8 cellular contexts compared by ENCODE assay signal in genomic region chr16:72092832-72093447, GRCh38. TPM values are rescaled to one million over a fixed set of nuclear protein-coding genes. Genes with fewer than 3 reads are reported as not detected.
DNase-seq lines count a peak whose midpoint lies in the region; ATAC-seq, FAIRE-seq and TF ChIP-seq lines count a peak whose summit lies in the region.

No MANE protein-coding gene starts in this region.

- H4K5ac ChIP-seq in H1 (ENCODE audit: insufficient read length, low read depth, low read length): no peak overlapping the region

- peak overlapping the region; percentile 97 for H3K27ac Mint-ChIP-seq in mesothelial cell of epicardium

- no peaks in the 10 kb centered on the region for H3K9me3 ChIP-seq in A549
- H3K9me3 ChIP-seq in H1 (ENCODE audit: insufficient read depth in 2 of 2, low read depth in 1 of 2, low read length in 1 of 2): no peaks in the 10 kb centered on the region
- H3K9me3 ChIP-seq in uterus: no peaks in the 10 kb centered on the region

- H3K36me3 Mint-ChIP-seq in mesothelial cell of epicardium: peaks cover 16% of the 10 kb centered on the region

- peaks cover 4 to 44% of the 10 kb centered on the region in 2 experiments for H3K79me2 ChIP-seq in H1 (ENCODE audit: control insufficient read depth in 1 of 2, insufficient read depth in 2 of 2, low read length in 2 of 2)

- peaks cover 26% of the 10 kb centered on the region for H3K4me1 Mint-ChIP-seq in mesothelial cell of epicardium

- intact Hi-C loops in uterus (cut with DNase I; ENCODE audit: low total_unique reads): no loop called here

- H2AK5ac ChIP-seq in H1 (ENCODE audit: low read depth, low read length): no peak overlapping the region

- peaks cover 1 to 5% of the 10 kb centered on the region in 2 experiments for H4K20me1 ChIP-seq in H1 (replicated peaks in 1 of 2; ENCODE audit: control insufficient read depth in 1 of 2, insufficient read depth in 2 of 2, low read length in 2 of 2)

- no peak overlapping the region for H2BK12ac ChIP-seq in H1 (ENCODE audit: low read depth, low read length)

- peaks cover 22% of the 10 kb centered on the region; the same call in 2 of the 3 replicates for H3K4me1 ChIP-seq in A549
- peaks cover 0 to 6% (median under 1%) of the 10 kb centered on the region in 4 experiments; a peak in 2 of 7 replicates for H3K4me1 ChIP-seq in H1 (replicated peaks in 1 of 4; ENCODE audit: control insufficient read depth in 3 of 4, insufficient read depth in 4 of 4, low read length in 3 of 4)
- no peaks in the 10 kb centered on the region for H3K4me1 ChIP-seq in uterus

- H3K36me3 ChIP-seq in H1 (ENCODE audit: control insufficient read depth in 2 of 4, insufficient read depth in 4 of 4, low read length in 3 of 4): peaks cover 2 to 31% (median 22%) of the 10 kb centered on the region in 4 experiments; a peak in 7 of 8 replicates
- H3K36me3 ChIP-seq in uterus: no peaks in the 10 kb centered on the region

- in situ Hi-C loops in SK-MEL-5 (cut with HindIII; ENCODE audit: low pct_unique_long_range_greater_than_20kb, low sequenced_read_pairs): no loop called here

- ATAC-seq in A549 (peak; percentile 66 to 70), GM19328 (IDR thresholded peaks at IDR 0.05; ENCODE audit: unreplicated experiment) (no peak)

- peak overlapping the region; percentile 92 for H3K4me2 ChIP-seq in A549
- H3K4me2 ChIP-seq in H1 (ENCODE audit: insufficient read depth in 1 of 2, low read depth in 2 of 2, low read length in 2 of 2): peak overlapping the region; percentile 70 to 92

- peaks cover 8% of the 10 kb centered on the region; the same call in 1 of the 2 replicates for H3K23me2 ChIP-seq in H1 (ENCODE audit: low read depth, low read length)

- H3K9me3 Mint-ChIP-seq in mesothelial cell of epicardium: no peaks in the 10 kb centered on the region

- H3K23ac ChIP-seq in H1 (ENCODE audit: insufficient read length): no peak overlapping the region

- H2BK120ac ChIP-seq in H1 (replicated peaks; ENCODE audit: low read depth, low read length): no peak overlapping the region

- FAIRE-seq in A549 (lab: Jason Lieb, UNC) (no peak), H1 (lab: Jason Lieb, UNC) (no peak)

- H3K27me3 ChIP-seq in H1 (replicated peaks in 1 of 4; ENCODE audit: control insufficient read depth in 3 of 4, extremely low read depth in 1 of 4, insufficient read depth in 3 of 4, low read length in 3 of 4) (no peaks in the 10 kb centered on the region), uterus (no peaks in the 10 kb centered on the region)

- WGBS in A549 (ENCODE audit: missing lambda C conversion rate): 3% methylated on average over 22 of the region's 22 CpGs
- 4% methylated on average over 22 of the region's 22 CpGs; no CpG with 5 or more reads in 1 of the 2 experiments for WGBS in H1 (ENCODE audit: extremely low coverage in 1 of 2, insufficient coverage in 1 of 2, insufficient read length in 1 of 2, insufficient replicate concordance in 2 of 2, low coverage in 1 of 2, low lambda C conversion rate in 2 of 2, missing lambda C conversion rate in 1 of 2), 2 experiments

- H3K14ac ChIP-seq in H1 (ENCODE audit: insufficient read length): no peak overlapping the region

- H3K18ac ChIP-seq in H1 (ENCODE audit: extremely low read depth, low read length): no peak overlapping the region

- H4K91ac ChIP-seq in H1 (replicated peaks; ENCODE audit: insufficient read length, low read length): no peak overlapping the region

- no peak overlapping the region for H3K56ac ChIP-seq in H1 (replicated peaks; ENCODE audit: insufficient read length, low read depth, low read length)

- peak overlapping the region; percentile 98 for H3K4me3 Mint-ChIP-seq in mesothelial cell of epicardium

- peak; percentile 50 to 62 for DNase-seq in A549 (ENCODE audit: low read depth in 1 of 2, low spot score in 1 of 2)
- DNase-seq in GM12865 (ENCODE audit: low read depth): peak; percentile 33
- peak; percentile 57 for DNase-seq in SK-MEL-5 (ENCODE audit: low read depth, low spot score)
- no peak for DNase-seq in H1 (ENCODE audit: low read depth in 1 of 2, low spot score in 2 of 2)
- DNase-seq in mesothelial cell of epicardium (ENCODE audit: low spot score in 2 of 2, unreplicated experiment in 2 of 2): no peak
- DNase-seq in uterus: no peak
- DNase-seq in HPDE6-E6E7 (ENCODE audit: extremely low spot score): no peak

- 0 out of 2 replicates have a peak overlapping the region, but pooled peaks have one; percentile 39 for H4K8ac ChIP-seq in H1 (ENCODE audit: extremely low read depth, insufficient read depth, low read length)

- TF ChIP-seq POLR2A in A549 (IDR thresholded peaks at IDR 0.05; ENCODE audit: low read length): no peak
- no peak for TF ChIP-seq POLR2A in H1 (IDR thresholded peaks at IDR 0.05; ENCODE audit: control extremely low read depth in 1 of 2, low read depth in 2 of 2, low read length in 2 of 2)
- TF ChIP-seq POLR2A in uterus (IDR thresholded peaks at IDR 0.05): no peak

- no peak overlapping the region; the same call in 1 of the 2 replicates for H2BK5ac ChIP-seq in H1 (ENCODE audit: low read depth, low read length)

- CTCF ChIA-PET in A549 (lab: Yijun Ruan, JAX): interaction anchor here (0.5 to 7.5 kb wide), 6 partner anchors 11 to 86 kb away, joined by 3 to 43 read pairs (median 3); no protein-coding TSS in a partner anchor
- CTCF ChIA-PET in H1 (lab: Charles Lee; ENCODE audit: partially characterized antibody): interaction anchor here (0.9 to 11.4 kb wide), 4 partner anchors 20 to 29 kb away, joined by 3 to 108 read pairs (median 4); partner anchors contain the start of gene HPR

- no peak overlapping the region for H2BK20ac ChIP-seq in H1 (ENCODE audit: low read length)

- peak overlapping the region; percentile 81 to 83 for H3K27ac ChIP-seq in A549
- peak overlapping the region; percentile 41 for H3K27ac ChIP-seq in H1 (ENCODE audit: low read depth, low read length)
- peak overlapping the region in 1 of 2 donors; percentile 84 for H3K27ac ChIP-seq in uterus

- H3K9ac ChIP-seq in H1 (replicated peaks in 1 of 4; ENCODE audit: extremely low read depth in 1 of 4, low read depth in 3 of 4, low read length in 3 of 4): peak overlapping the region; percentile 57 to 79 (median 60)

- no peak for TF ChIP-seq CTCF in A549 (IDR thresholded peaks at IDR 0.05)
- TF ChIP-seq CTCF in GM12865 (IDR thresholded peaks at IDR 0.05; ENCODE audit: insufficient read depth, low read depth, low read length, missing control alignments): no peak
- no peak for TF ChIP-seq CTCF in H1 (IDR thresholded peaks at IDR 0.05; ENCODE audit: control extremely low read depth in 1 of 3, insufficient read depth in 1 of 3, low read depth in 1 of 3, low read length in 3 of 3)
- no peak for TF ChIP-seq CTCF in mesothelial cell of epicardium (IDR thresholded peaks at IDR 0.05; ENCODE audit: unreplicated experiment)
- no peak for TF ChIP-seq CTCF in uterus (IDR thresholded peaks at IDR 0.05)

- H3K4ac ChIP-seq in H1 (replicated peaks; ENCODE audit: insufficient read length, low read depth, low read length): no peak overlapping the region

- H2AFZ ChIP-seq in H1 (ENCODE audit: low read length): peak overlapping the region; percentile 79

- H3K79me1 ChIP-seq in H1 (ENCODE audit: low read depth, low read length): peaks cover 6% of the 10 kb centered on the region

- TF ChIP-seq EP300 in A549 (IDR thresholded peaks at IDR 0.05) (no peak), H1 (IDR thresholded peaks at IDR 0.05; ENCODE audit: borderline replicate concordance in 1 of 2, low read depth in 2 of 2, low read length in 2 of 2) (no peak)

- POLR2A ChIA-PET in A549 (lab: Yijun Ruan, JAX): interaction anchor here (0.8 to 1.3 kb wide), 5 partner anchors 10 to 199 kb away, joined by 3 to 4 read pairs (median 3); no protein-coding TSS in a partner anchor
- POLR2A ChIA-PET in H1 (lab: Charles Lee; ENCODE audit: partially characterized antibody): interaction anchor here (0.6 to 4.7 kb wide), 19 partner anchors 10 to 1085 kb away, joined by 3 to 23 read pairs (median 3); no protein-coding TSS in a partner anchor

- H2BK15ac ChIP-seq in H1 (ENCODE audit: low read length): no peak overlapping the region

- TF ChIP-seq RAD21 in A549 (conservative IDR thresholded peaks at IDR 0.05 in 1 of 2, IDR thresholded peaks at IDR 0.05 in 1 of 2) (no peak), H1 (IDR thresholded peaks at IDR 0.05 in 1 of 2, conservative IDR thresholded peaks at IDR 0.05 in 1 of 2; ENCODE audit: low read depth in 2 of 2, low read length in 2 of 2) (no peak)

- H3K27me3 Mint-ChIP-seq in mesothelial cell of epicardium (ENCODE audit: low read depth): no peaks in the 10 kb centered on the region

- H3K4me3 ChIP-seq in A549: peak overlapping the region; percentile 91
- H3K4me3 ChIP-seq in GM12865 (ENCODE audit: low read depth, low read length): peak overlapping the region; percentile 95
- H3K4me3 ChIP-seq in H1 (ENCODE audit: extremely low read depth in 1 of 4, insufficient read depth in 2 of 4, low read depth in 3 of 4, low read length in 4 of 4): peak overlapping the region; percentile 93 to 100 (median 98)
- peak overlapping the region; percentile 81 to 98 for H3K4me3 ChIP-seq in uterus

RNA-seq across cellular contexts. Expression of gene TXNL4B, which starts 0.5 kb away (rescaled TPM):
- polyA plus RNA-seq in A549 (2011; rRNA removed) (22.7 and 32.7 TPM in 2 replicates), A549 (2017; fragmentation: RNase III; extraction: RNeasy Plus Mini Kit Qiagen cat#74134 plus additional on column Dnase treatment) (15.7 to 17.9 TPM (median 16.4 TPM) in 3 replicates), H1 (2011; rRNA removed) (4.7 and 6.7 TPM in 2 replicates)
- 10.2 and 11.4 TPM in 2 replicates for polyA plus RNA-seq in A549 (2012; cell fraction: cytosol; rRNA removed)
- 5.7 and 7.7 TPM in 2 replicates for polyA plus RNA-seq in A549 (2012; cell fraction: nucleus; rRNA removed)
- polyA minus RNA-seq in A549 (2011; rRNA and poly(A)+ RNA removed): 6.9 and 7.3 TPM in 2 replicates
- 11.0 and 11.2 TPM in 2 replicates for total RNA-seq in SK-MEL-5 (2014; rRNA removed; shearing (Covaris generic))
- 16.1 and 17.2 TPM in 2 replicates for polyA plus RNA-seq in SK-MEL-5 (2015; cell fraction: cytosol; rRNA removed)
- 7.2 and 8.2 TPM in 2 replicates for polyA plus RNA-seq in SK-MEL-5 (2015; cell fraction: nucleus; rRNA removed)
- 8.6 and 10.6 TPM in 2 replicates for total RNA-seq in H1 (2021; fragmentation: NEBNext Ultra II Directional; extraction: Animal tissue kit (Norgen Biotek cat#: 25700))
- 6.7 TPM for polyA plus RNA-seq in H1 (2011; cell fraction: cytosol; rRNA removed)
- 3.1 TPM for polyA plus RNA-seq in H1 (2011; cell fraction: nucleus; rRNA removed)
- 5.5 to 7.1 TPM (median 6.1 TPM) in 4 replicates for polyA plus RNA-seq in H1 (2012, experiment 1 of 2)
- 4.4 TPM for polyA plus RNA-seq in H1 (2012, experiment 2 of 2)
- 5.6 TPM for polyA plus RNA-seq in H1 (2013, experiment 1 of 2)
- 5.0 TPM for polyA plus RNA-seq in H1 (2013, experiment 2 of 2)
- polyA minus RNA-seq in H1 (2011; rRNA and poly(A)+ RNA removed): 3.3 and 5.0 TPM in 2 replicates
- polyA minus RNA-seq in H1 (2011; cell fraction: cytosol; rRNA and poly(A)+ RNA removed): 3.4 TPM
- 5.1 TPM for polyA minus RNA-seq in H1 (2011; cell fraction: nucleus; rRNA and poly(A)+ RNA removed)
- total RNA-seq in mesothelial cell of epicardium (16.1 to 17.6 TPM (median 16.7 TPM) in 3 replicates), uterus (10 to 100 TPM in 2 of 4 donors, 1 to 10 TPM in 2; 1.2 to 54.1 (median 14.9) TPM)

RNA-seq across cellular contexts. Expression of gene DHX38, which starts 0.7 kb away (rescaled TPM):
- polyA plus RNA-seq in A549 (2011; rRNA removed): 37.4 and 41.9 TPM in 2 replicates
- 55.6 and 57.2 TPM in 2 replicates for polyA plus RNA-seq in A549 (2012; cell fraction: cytosol; rRNA removed)
- 191 and 225 TPM in 2 replicates for polyA plus RNA-seq in A549 (2012; cell fraction: nucleus; rRNA removed)
- polyA plus RNA-seq in A549 (2017; fragmentation: RNase III; extraction: RNeasy Plus Mini Kit Qiagen cat#74134 plus additional on column Dnase treatment): 72.8 to 85.4 TPM (median 80.6 TPM) in 3 replicates
- polyA minus RNA-seq in A549 (2011; rRNA and poly(A)+ RNA removed): 76.9 and 87.2 TPM in 2 replicates
- 27.9 and 33.2 TPM in 2 replicates for total RNA-seq in SK-MEL-5 (2014; rRNA removed; shearing (Covaris generic))
- polyA plus RNA-seq in SK-MEL-5 (2015; cell fraction: cytosol; rRNA removed): 23.5 and 26.8 TPM in 2 replicates
- polyA plus RNA-seq in SK-MEL-5 (2015; cell fraction: nucleus; rRNA removed): 86.5 and 159 TPM in 2 replicates
- total RNA-seq in H1 (2021; fragmentation: NEBNext Ultra II Directional; extraction: Animal tissue kit (Norgen Biotek cat#: 25700)): 53.5 and 58.3 TPM in 2 replicates
- 27.3 and 43.6 TPM in 2 replicates for polyA plus RNA-seq in H1 (2011; rRNA removed)
- polyA plus RNA-seq in H1 (2011; cell fraction: cytosol; rRNA removed): 58.0 TPM
- 134 TPM for polyA plus RNA-seq in H1 (2011; cell fraction: nucleus; rRNA removed)
- 58.4 to 76.4 TPM (median 70.3 TPM) in 4 replicates for polyA plus RNA-seq in H1 (2012, experiment 1 of 2)
- 18.4 TPM for polyA plus RNA-seq in H1 (2012, experiment 2 of 2)
- 26.7 TPM for polyA plus RNA-seq in H1 (2013, experiment 1 of 2)
- 26.6 TPM for polyA plus RNA-seq in H1 (2013, experiment 2 of 2)
- polyA minus RNA-seq in H1 (2011; rRNA and poly(A)+ RNA removed): 51.2 and 78.2 TPM in 2 replicates
- 38.4 TPM for polyA minus RNA-seq in H1 (2011; cell fraction: cytosol; rRNA and poly(A)+ RNA removed)
- 50.9 TPM for polyA minus RNA-seq in H1 (2011; cell fraction: nucleus; rRNA and poly(A)+ RNA removed)
- total RNA-seq in mesothelial cell of epicardium: 83.8 to 90.9 TPM (median 85.4 TPM) in 3 replicates
- total RNA-seq in uterus: 10 to 100 TPM; 12.8 to 73.6 (median 41.5) TPM

RNA-seq across cellular contexts. Expression of gene HPR, which starts 29.9 kb away (rescaled TPM):
- not detected in 2 replicates for polyA plus RNA-seq in A549 (2011; rRNA removed)
- polyA plus RNA-seq in A549 (2012; cell fraction: cytosol; rRNA removed): not detected in 2 replicates
- polyA plus RNA-seq in A549 (2012; cell fraction: nucleus; rRNA removed): not detected in 2 replicates
- polyA plus RNA-seq in A549 (2017; fragmentation: RNase III; extraction: RNeasy Plus Mini Kit Qiagen cat#74134 plus additional on column Dnase treatment): not detected in 3 replicates
- polyA minus RNA-seq in A549 (2011; rRNA and poly(A)+ RNA removed): not detected in 2 replicates
- total RNA-seq in SK-MEL-5 (2014; rRNA removed; shearing (Covaris generic)): not detected in 2 replicates
- polyA plus RNA-seq in SK-MEL-5 (2015; cell fraction: cytosol; rRNA removed): not detected in 2 replicates
- polyA plus RNA-seq in SK-MEL-5 (2015; cell fraction: nucleus; rRNA removed): not detected in 2 replicates
- not detected in 2 replicates for total RNA-seq in H1 (2021; fragmentation: NEBNext Ultra II Directional; extraction: Animal tissue kit (Norgen Biotek cat#: 25700))
- polyA plus RNA-seq in H1 (2011; rRNA removed): 0.14 and 0.24 TPM in 2 replicates
- 0.10 TPM for polyA plus RNA-seq in H1 (2011; cell fraction: cytosol; rRNA removed)
- not detected for polyA plus RNA-seq in H1 (2011; cell fraction: nucleus; rRNA removed)
- 0.17 TPM in 1 of 4 replicates, not detected in the others for polyA plus RNA-seq in H1 (2012, experiment 1 of 2)
- polyA plus RNA-seq in H1 (2012, experiment 2 of 2): not detected
- not detected for polyA plus RNA-seq in H1 (2013, experiment 1 of 2)
- not detected for polyA plus RNA-seq in H1 (2013, experiment 2 of 2)
- polyA minus RNA-seq in H1 (2011; rRNA and poly(A)+ RNA removed): not detected in 2 replicates
- not detected for polyA minus RNA-seq in H1 (2011; cell fraction: cytosol; rRNA and poly(A)+ RNA removed)
- polyA minus RNA-seq in H1 (2011; cell fraction: nucleus; rRNA and poly(A)+ RNA removed): not detected
- total RNA-seq in mesothelial cell of epicardium: 0.22 to 0.33 TPM (median 0.29 TPM) in 3 replicates
- 1 to 10 TPM in 1 of 4 donors, not detected in 3; 1.1 TPM for total RNA-seq in uterus

RNA-seq across cellular contexts. Expression of gene HP, which starts 38.6 kb away (rescaled TPM):
- polyA plus RNA-seq in A549 (2011; rRNA removed) (0.23 and 0.28 TPM in 2 replicates), A549 (2017; fragmentation: RNase III; extraction: RNeasy Plus Mini Kit Qiagen cat#74134 plus additional on column Dnase treatment) (not detected in 3 replicates), H1 (2011; rRNA removed) (not detected in 2 replicates)
- polyA plus RNA-seq in A549 (2012; cell fraction: cytosol; rRNA removed): not detected in 2 replicates
- 0.15 and 0.22 TPM in 2 replicates for polyA plus RNA-seq in A549 (2012; cell fraction: nucleus; rRNA removed)
- polyA minus RNA-seq in A549 (2011; rRNA and poly(A)+ RNA removed): 1.3 TPM in 1 of 2 replicates, not detected in the other
- total RNA-seq in SK-MEL-5 (2014; rRNA removed; shearing (Covaris generic)): not detected in 2 replicates
- not detected in 2 replicates for polyA plus RNA-seq in SK-MEL-5 (2015; cell fraction: cytosol; rRNA removed)
- polyA plus RNA-seq in SK-MEL-5 (2015; cell fraction: nucleus; rRNA removed): not detected in 2 replicates
- not detected in 2 replicates for total RNA-seq in H1 (2021; fragmentation: NEBNext Ultra II Directional; extraction: Animal tissue kit (Norgen Biotek cat#: 25700))
- 0.08 TPM for polyA plus RNA-seq in H1 (2011; cell fraction: cytosol; rRNA removed)
- polyA plus RNA-seq in H1 (2011; cell fraction: nucleus; rRNA removed): not detected
- polyA plus RNA-seq in H1 (2012, experiment 1 of 2): 0.19 TPM in 1 of 4 replicates, not detected in the others
- polyA plus RNA-seq in H1 (2012, experiment 2 of 2): not detected
- polyA plus RNA-seq in H1 (2013, experiment 1 of 2): not detected
- not detected for polyA plus RNA-seq in H1 (2013, experiment 2 of 2)
- not detected in 2 replicates for polyA minus RNA-seq in H1 (2011; rRNA and poly(A)+ RNA removed)
- polyA minus RNA-seq in H1 (2011; cell fraction: cytosol; rRNA and poly(A)+ RNA removed): not detected
- polyA minus RNA-seq in H1 (2011; cell fraction: nucleus; rRNA and poly(A)+ RNA removed): not detected
- total RNA-seq in mesothelial cell of epicardium (not detected in 3 replicates), uterus (10 to 100 TPM in 2 of 4 donors, 1 to 10 TPM in 1, under 1 TPM in 1; 0.77 to 23.8 (median 10.6) TPM)

Comparison
In these comparisons a context has a peak if more than half of its experiments do, and no peak if none do; other contexts are left out.
1. DNase-seq: peak in A549 (2 of 2), GM12865 (single experiment) and SK-MEL-5 (single experiment); none in H1 (0 of 2), mesothelial cell of epicardium (0 of 2), uterus (0 of 2) and HPDE6-E6E7 (single experiment).
2. Of the 18 proteins assayed by ChIP-seq in both H1 and A549: peak only in H1: none; only in A549: MAX and PHF8; in both: none; in neither: 15; mixed calls (peak in some experiments, not most) for 1.
3. Peak in every context shown above with its lines, with median percentiles within 50 percentile points of each other: H3K4me3 ChIP-seq.